In genomic region chr11:5865826-5866225, GRCh38 we compare ENCODE assay signal across 32 cellular contexts. TPM values are rescaled to one million over a fixed set of nuclear protein-coding genes. Genes with fewer than 3 reads are reported as not detected.
DNase-seq lines count a peak whose midpoint lies in the region; FAIRE-seq and TF ChIP-seq lines count a peak whose summit lies in the region.
"Had no signal": no experiment of that assay in that cellular context is flagged by ENCODE, and none has a peak within 500 bp of the region (broad histone marks: within the 10 kb centered on the region; RNA-seq: fewer than 3 reads in every experiment).

No MANE protein-coding gene starts in this region.

- H3K27ac ChIP-seq in astrocyte (ENCODE audit: low read depth, low read length): no peak overlapping the region
- no peak overlapping the region for H3K27ac ChIP-seq in epithelial cell of prostate
- no peak overlapping the region for H3K27ac ChIP-seq in kidney (ENCODE audit: low read depth in 2 of 2, low read length in 2 of 2)
- H3K27ac ChIP-seq: BLaER1 had no signal

- H3K4me1 Mint-ChIP-seq in astrocyte (ENCODE audit: low read depth, unreplicated experiment): no peaks in the 10 kb centered on the region
- H3K4me1 Mint-ChIP-seq: CD14-positive monocyte; CD4-positive, alpha-beta memory T cell; CD4-positive, CD25-positive, alpha-beta regulatory T cell; CD8-positive, alpha-beta memory T cell had no signal

- H3K27me3 ChIP-seq in astrocyte (ENCODE audit: insufficient read depth, low read length) (no peaks in the 10 kb centered on the region), bronchial epithelial cell (ENCODE audit: control insufficient read depth, insufficient read depth, low read length) (no peaks in the 10 kb centered on the region)
- H3K27me3 ChIP-seq: BE2C, BLaER1 had no signal

- H3K9ac ChIP-seq in astrocyte (ENCODE audit: low read length): no peak overlapping the region
- H3K9ac ChIP-seq in kidney (ENCODE audit: low read length in 2 of 2): no peak overlapping the region
- H3K9ac ChIP-seq: BLaER1 had no signal

- DNase-seq in astrocyte (ENCODE audit: low read depth): no peak
- peak; percentile 45 for DNase-seq in bronchial epithelial cell (ENCODE audit: low read depth)
- DNase-seq in epithelial cell of prostate (ENCODE audit: low read depth, low spot score): peak; percentile 3
- no peak for DNase-seq in frontal cortex (ENCODE audit: low spot score in 2 of 2)
- DNase-seq in kidney: no peak
- no peak for DNase-seq in NCI-H446 treated with DMSO at 0.1 percent for 48 hours (lab: John Stamatoyannopoulos, UW)
- DNase-seq in activated T-cell treated with anti-CD3 and anti-CD28 coated beads for 4 hours: no peak
- DNase-seq: 8988T; ACHN; BE2C; C1 segment of cervical spinal cord; CD4-positive, alpha-beta memory T cell; CD4-positive, CD25-positive, alpha-beta regulatory T cell; CD8-positive, alpha-beta memory T cell; COR-L47; DMS 273 treated with DMSO at 0.1 percent for 48 hours; DMS153; DMS53; DMS79; DND-41; EL; GDM1 had no signal

- no peak overlapping the region for H3K4me3 ChIP-seq in astrocyte (ENCODE audit: insufficient read depth, low read depth, low read length)
- H3K4me3 ChIP-seq in bronchial epithelial cell (ENCODE audit: low read depth, low read length): no peak overlapping the region
- H3K4me3 ChIP-seq in kidney (ENCODE audit: low read length in 2 of 2): no peak overlapping the region
- H3K4me3 ChIP-seq: BLaER1, GM12878 had no signal

- H3K36me3 ChIP-seq in astrocyte (ENCODE audit: insufficient read depth, low read length) (no peaks in the 10 kb centered on the region), bronchial epithelial cell (ENCODE audit: control insufficient read depth, insufficient read depth, low read length) (no peaks in the 10 kb centered on the region), kidney (ENCODE audit: control insufficient read depth in 1 of 2, insufficient read depth in 2 of 2, low read length in 2 of 2) (no peaks in the 10 kb centered on the region)
- H3K36me3 ChIP-seq: BE2C, BLaER1 had no signal

- FAIRE-seq in astrocyte (lab: Jason Lieb, UNC) (no peak), bronchial epithelial cell (lab: Jason Lieb, UNC) (no peak), frontal cortex (lab: Jason Lieb, UNC) (peak; percentile 17), kidney (lab: Jason Lieb, UNC) (no peak)
- FAIRE-seq: A204.1, GM12878, GM12892, GM19239 had no signal

- no peaks in the 10 kb centered on the region for H3K79me2 ChIP-seq in astrocyte (ENCODE audit: insufficient read depth, low read length)

- TF ChIP-seq CTCF in astrocyte (IDR thresholded peaks at IDR 0.05; ENCODE audit: insufficient read depth, low read depth, low read length) (no peak), bronchial epithelial cell (IDR thresholded peaks at IDR 0.05; ENCODE audit: insufficient read depth, low read length, severe bottlenecking) (no peak), kidney (IDR thresholded peaks at IDR 0.05; ENCODE audit: borderline replicate concordance, extremely low read depth, insufficient read depth) (no peak)

- H3K4me1 ChIP-seq in astrocyte (ENCODE audit: insufficient read depth, low read length) (no peaks in the 10 kb centered on the region), kidney (ENCODE audit: control insufficient read depth in 1 of 2, insufficient read depth in 1 of 2, low read depth in 1 of 2, low read length in 2 of 2) (no peaks in the 10 kb centered on the region)
- H3K4me1 ChIP-seq: BE2C, BLaER1 had no signal

- peaks cover 2% of the 10 kb centered on the region for H3K27me3 Mint-ChIP-seq in astrocyte (ENCODE audit: low read depth, unreplicated experiment)

- H3K4me2 ChIP-seq in astrocyte (ENCODE audit: low read length): no peak overlapping the region
- H3K4me2 ChIP-seq: BLaER1 had no signal

- H2AFZ ChIP-seq in astrocyte (ENCODE audit: low read depth, low read length): no peak overlapping the region

- no peaks in the 10 kb centered on the region for H4K20me1 ChIP-seq in astrocyte (ENCODE audit: insufficient read depth, low read length)
- H4K20me1 ChIP-seq: BLaER1 had no signal

- H3K9me3 ChIP-seq in astrocyte (ENCODE audit: insufficient read depth, low read depth, low read length): peaks cover 3% of the 10 kb centered on the region
- no peaks in the 10 kb centered on the region for H3K9me3 ChIP-seq in kidney (ENCODE audit: control insufficient read depth in 1 of 2, low read length in 2 of 2)
- H3K9me3 ChIP-seq: BE2C, BLaER1 had no signal

- H3K36me3 Mint-ChIP-seq in astrocyte (ENCODE audit: low read depth, unreplicated experiment): no peaks in the 10 kb centered on the region
- H3K36me3 Mint-ChIP-seq: CD14-positive monocyte; CD4-positive, CD25-positive, alpha-beta regulatory T cell; CD8-positive, alpha-beta memory T cell had no signal

- H3K9me3 Mint-ChIP-seq in astrocyte (ENCODE audit: unreplicated experiment): peaks cover 3% of the 10 kb centered on the region

- intact Hi-C loops in kidney (cut with DNase I): no loop called here

- peak overlapping the region; percentile 60 for H3K27ac Mint-ChIP-seq in astrocyte (ENCODE audit: unreplicated experiment)
- H3K27ac Mint-ChIP-seq: CD14-positive monocyte; CD4-positive, alpha-beta memory T cell; CD4-positive, CD25-positive, alpha-beta regulatory T cell; CD8-positive, alpha-beta memory T cell had no signal

- no peak overlapping the region for H3K4me3 Mint-ChIP-seq in astrocyte (ENCODE audit: unreplicated experiment)
- H3K4me3 Mint-ChIP-seq: CD14-positive monocyte; CD4-positive, alpha-beta memory T cell; CD4-positive, CD25-positive, alpha-beta regulatory T cell; CD8-positive, alpha-beta memory T cell had no signal

RNA-seq across cellular contexts. Expression of gene OR52E8, which starts 8.3 kb away (rescaled TPM):
- total RNA-seq in astrocyte (not detected in 2 replicates), bronchial epithelial cell (not detected in 2 replicates), frontal cortex (not detected), kidney (0.25 TPM)
- not detected for polyA plus RNA-seq in kidney (ENCODE audit: insufficient read depth, low read depth, low replicate concordance)
- total RNA-seq: A673; CD4-positive, alpha-beta memory T cell; CD4-positive, CD25-positive, alpha-beta regulatory T cell; CD8-positive, alpha-beta memory T cell; Daoy; G401; GM12878 had no signal
- polyA plus RNA-seq: AG04450; CD14-positive monocyte; CD4-positive, alpha-beta memory T cell; CD4-positive, CD25-positive, alpha-beta regulatory T cell; CD8-positive, alpha-beta memory T cell; GM12878 had no signal

RNA-seq across cellular contexts. Expression of gene OR52E4, which starts 14.6 kb away (rescaled TPM):
- total RNA-seq in astrocyte (not detected in 2 replicates), bronchial epithelial cell (not detected in 2 replicates), frontal cortex (not detected), kidney (not detected)
- polyA plus RNA-seq in kidney (ENCODE audit: insufficient read depth, low read depth, low replicate concordance): not detected
- total RNA-seq: A673; CD4-positive, alpha-beta memory T cell; CD4-positive, CD25-positive, alpha-beta regulatory T cell; CD8-positive, alpha-beta memory T cell; Daoy; G401; GM12878 had no signal
- polyA plus RNA-seq: AG04450; CD14-positive monocyte; CD4-positive, alpha-beta memory T cell; CD4-positive, CD25-positive, alpha-beta regulatory T cell; CD8-positive, alpha-beta memory T cell; GM12878 had no signal

RNA-seq across cellular contexts. Expression of gene OR52E6, which starts 24.1 kb away (rescaled TPM):
- total RNA-seq in astrocyte (not detected in 2 replicates), bronchial epithelial cell (not detected in 2 replicates), frontal cortex (not detected), kidney (not detected)
- not detected for polyA plus RNA-seq in kidney (ENCODE audit: insufficient read depth, low read depth, low replicate concordance)
- total RNA-seq: A673; CD4-positive, alpha-beta memory T cell; CD4-positive, CD25-positive, alpha-beta regulatory T cell; CD8-positive, alpha-beta memory T cell; Daoy; G401; GM12878 had no signal
- polyA plus RNA-seq: AG04450; CD14-positive monocyte; CD4-positive, alpha-beta memory T cell; CD4-positive, CD25-positive, alpha-beta regulatory T cell; CD8-positive, alpha-beta memory T cell; GM12878 had no signal

RNA-seq across cellular contexts. Expression of gene OR52E5, which starts 27.2 kb away (rescaled TPM):
- total RNA-seq in astrocyte (not detected in 2 replicates), bronchial epithelial cell (not detected in 2 replicates), frontal cortex (not detected), kidney (not detected)
- polyA plus RNA-seq in kidney (ENCODE audit: insufficient read depth, low read depth, low replicate concordance): not detected
- total RNA-seq: A673; CD4-positive, alpha-beta memory T cell; CD4-positive, CD25-positive, alpha-beta regulatory T cell; CD8-positive, alpha-beta memory T cell; Daoy; G401; GM12878 had no signal
- polyA plus RNA-seq: AG04450; CD14-positive monocyte; CD4-positive, alpha-beta memory T cell; CD4-positive, CD25-positive, alpha-beta regulatory T cell; CD8-positive, alpha-beta memory T cell; GM12878 had no signal

RNA-seq across cellular contexts. Expression of gene OR52N2, which starts 57.1 kb away (rescaled TPM):
- total RNA-seq in astrocyte: not detected in 2 replicates
- total RNA-seq in bronchial epithelial cell: not detected in 2 replicates
- total RNA-seq in frontal cortex: not detected
- total RNA-seq in kidney: not detected
- polyA plus RNA-seq in kidney (ENCODE audit: insufficient read depth, low read depth, low replicate concordance): not detected
- total RNA-seq: A673; CD4-positive, alpha-beta memory T cell; CD4-positive, CD25-positive, alpha-beta regulatory T cell; CD8-positive, alpha-beta memory T cell; Daoy; G401 had no signal
- polyA plus RNA-seq: AG04450; CD14-positive monocyte; CD4-positive, alpha-beta memory T cell; CD4-positive, CD25-positive, alpha-beta regulatory T cell; CD8-positive, alpha-beta memory T cell had no signal

Comparison
In these comparisons a context has a peak if more than half of its experiments do, and no peak if none do; other contexts are left out.
1. DNase-seq: peak in bronchial epithelial cell (single experiment) and epithelial cell of prostate (single experiment); none in astrocyte (single experiment), frontal cortex (0 of 2), kidney (single experiment), NCI-H446 treated with DMSO at 0.1 percent for 48 hours (single experiment) and activated T-cell treated with anti-CD3 and anti-CD28 coated beads for 4 hours (single experiment).